ENCODE assay signal across 9 cellular contexts in the genomic region with DNA sequence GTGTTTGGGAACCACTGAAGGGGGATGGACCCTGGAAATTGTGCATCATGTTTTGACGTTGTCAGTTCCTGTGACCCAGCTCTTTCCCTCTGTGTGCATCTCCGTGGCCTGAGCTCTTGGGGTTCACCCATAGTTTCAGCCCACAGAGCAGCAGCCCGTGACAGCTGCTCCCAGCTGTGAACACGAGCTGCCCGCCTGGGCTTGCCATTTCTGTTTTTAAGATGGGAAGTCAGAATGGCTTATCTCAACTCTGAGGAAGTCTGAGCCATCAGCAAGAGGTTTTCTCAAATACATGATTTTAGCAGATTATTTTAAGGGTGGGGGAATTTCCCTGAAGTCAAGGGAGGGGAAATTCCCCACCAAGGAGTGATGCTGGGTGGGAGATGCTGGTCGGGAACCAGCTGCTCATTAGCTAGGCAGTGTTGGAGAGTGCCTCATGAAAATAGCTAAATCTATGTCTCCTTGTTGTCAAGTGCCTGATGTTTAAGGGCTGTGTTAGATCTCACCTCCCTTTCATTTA. TPM values are rescaled to one million over a fixed set of nuclear protein-coding genes. Genes with fewer than 3 reads are reported as not detected.
DNase-seq lines count a peak whose midpoint lies in the region; ATAC-seq and TF ChIP-seq lines count a peak whose summit lies in the region.
"Had no signal": no experiment of that assay in that cellular context is flagged by ENCODE, and none has a peak within 500 bp of the region (broad histone marks: within the 10 kb centered on the region; RNA-seq: fewer than 3 reads in every experiment).

No MANE protein-coding gene starts in this region.

- no peak overlapping the region for H3K4me3 ChIP-seq in GM12865 (ENCODE audit: low read depth, low read length)
- H3K4me3 ChIP-seq: cardiac muscle cell had no signal

- H3K27me3 Mint-ChIP-seq in brain: peaks cover 3% of the 10 kb centered on the region

- peak overlapping the region; percentile 2 to 71 (median 20) for H3K27ac Mint-ChIP-seq in brain

- H3K36me3 Mint-ChIP-seq in brain: no peaks in the 10 kb centered on the region

- H3K4me1 Mint-ChIP-seq in brain: peaks cover 55% of the 10 kb centered on the region

- H3K9me3 Mint-ChIP-seq in brain: no peaks in the 10 kb centered on the region

- ATAC-seq in HG02571 (IDR thresholded peaks at IDR 0.05; ENCODE audit: unreplicated experiment): peak; percentile 56

- no peak for TF ChIP-seq CTCF in GM12865 (IDR thresholded peaks at IDR 0.05; ENCODE audit: insufficient read depth, low read depth, low read length, missing control alignments)
- no peak for TF ChIP-seq CTCF in brain (conservative IDR thresholded peaks at IDR 0.05)

- H3K4me3 Mint-ChIP-seq in brain: no peak overlapping the region

- DNase-seq in GM12865 (ENCODE audit: low read depth): peak; percentile 93
- DNase-seq in T-helper 1 cell: peak; percentile 42 to 54 (median 48)
- DNase-seq in pons (ENCODE audit: low spot score): peak; percentile 86
- no peak for DNase-seq in HT-29 (ENCODE audit: low spot score)
- no peak for DNase-seq in SK-N-DZ (ENCODE audit: low spot score)
- DNase-seq in RKO (ENCODE audit: low spot score): no peak

RNA-seq across cellular contexts. Expression of a gene that starts 34.9 kb away (rescaled TPM):
- not detected for polyA plus RNA-seq in brain (ENCODE audit: insufficient read depth, low read depth, low replicate concordance)
- total RNA-seq in HT-29 (2014; rRNA removed; shearing (Covaris generic)): 0.61 TPM in 1 of 2 replicates, not detected in the other
- polyA plus RNA-seq in SK-N-DZ (2014; cell fraction: cytosol; rRNA removed): not detected in 2 replicates
- polyA plus RNA-seq in SK-N-DZ (2014; cell fraction: nucleus; rRNA removed): not detected in 2 replicates
- polyA plus RNA-seq: cardiac muscle cell had no signal

Comparison
In these comparisons a context has a peak if more than half of its experiments do, and no peak if none do; other contexts are left out.
1. DNase-seq: peak in GM12865 (single experiment), T-helper 1 cell (5 of 5) and pons (single experiment); none in HT-29 (single experiment), SK-N-DZ (single experiment) and RKO (single experiment).